20 cellular contexts compared by ENCODE assay signal in the genomic region with DNA sequence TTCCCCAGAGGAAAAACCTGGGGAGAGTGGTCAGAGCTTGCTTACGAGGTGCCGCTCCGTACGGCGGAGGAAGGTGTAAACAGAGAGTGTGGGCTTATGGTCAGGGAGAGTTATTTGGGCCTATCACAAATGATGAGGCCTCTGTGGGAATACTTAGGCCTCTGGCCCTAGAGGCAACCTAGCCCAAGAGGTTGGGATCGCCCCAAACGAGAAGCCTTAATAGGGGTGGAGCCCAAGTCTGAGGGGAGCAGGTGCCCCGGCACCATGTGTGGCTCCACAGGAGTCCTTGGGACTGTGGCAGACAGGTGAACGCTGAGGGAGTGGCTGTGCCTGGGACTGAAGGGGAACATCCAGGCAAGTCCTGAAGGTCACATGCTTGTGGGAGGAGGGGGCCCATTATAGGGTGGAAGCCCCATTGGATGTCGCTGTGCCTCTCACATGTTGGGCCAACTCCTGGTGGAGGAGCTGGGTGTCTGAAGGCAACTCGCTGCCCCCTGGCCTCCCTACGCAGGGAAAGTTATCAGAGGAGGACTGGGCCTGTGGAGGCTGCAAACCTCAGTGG.
DNase-seq lines count a peak whose midpoint lies in the region; ATAC-seq, FAIRE-seq and TF ChIP-seq lines count a peak whose summit lies in the region.
"Had no signal": no experiment of that assay in that cellular context is flagged by ENCODE, and none has a peak within 500 bp of the region (broad histone marks: within the 10 kb centered on the region; RNA-seq: fewer than 3 reads in every experiment).

No MANE protein-coding gene starts in this region.

- DNase-seq in GM23338 (ENCODE audit: low spot score) (no peak), coronary artery (ENCODE audit: low spot score) (peak; percentile 54), kidney (peak; percentile 28), GM19240 (ENCODE audit: insufficient read length, low spot score) (no peak), NCI-H82 treated with DMSO at 0.1 percent for 48 hours (lab: John Stamatoyannopoulos, UW; ENCODE audit: unreplicated experiment) (no peak)
- DNase-seq: 8988T; CD4-positive, alpha-beta memory T cell; DMS153; DMS79; GDM1; IMR-90 had no signal

- H3K9me3 ChIP-seq in kidney (ENCODE audit: control insufficient read depth in 1 of 2, low read length in 2 of 2): no peaks in the 10 kb centered on the region
- H3K9me3 ChIP-seq: BLaER1, HAP-1 had no signal

- H3K9me2 ChIP-seq in GM23338 (ENCODE audit: insufficient read depth): peaks cover 5% of the 10 kb centered on the region; the same call in 1 of the 2 replicates

- intact Hi-C loops in kidney (cut with DNase I): no loop called here

- no peaks in the 10 kb centered on the region; the same call in 1 of the 2 replicates for H4K20me1 ChIP-seq in GM23338 (replicated peaks; ENCODE audit: insufficient read depth)
- H4K20me1 ChIP-seq: BLaER1 had no signal

- no peaks in the 10 kb centered on the region for H3K4me1 Mint-ChIP-seq in GM23338
- no peaks in the 10 kb centered on the region for H3K4me1 Mint-ChIP-seq in stimulated activated memory B cell treated with anti-CD40 and anti-IgM and Interleukin-4, amounts not matched to agents 10 μg/mL and 1 μg/mL and 100 μg/mL, for 72 hours
- H3K4me1 Mint-ChIP-seq: CD14-positive monocyte; CD4-positive, alpha-beta memory T cell had no signal

- H3F3A ChIP-seq in GM23338 (replicated peaks; ENCODE audit: low read depth): no peaks in the 10 kb centered on the region

- H3K79me2 ChIP-seq in GM23338 (replicated peaks; ENCODE audit: insufficient read depth): no peaks in the 10 kb centered on the region

- H3K9me3 Mint-ChIP-seq in GM23338: no peaks in the 10 kb centered on the region
- no peaks in the 10 kb centered on the region for H3K9me3 Mint-ChIP-seq in stimulated activated memory B cell treated with anti-CD40 and anti-IgM and Interleukin-4, amounts not matched to agents 10 μg/mL and 1 μg/mL and 100 μg/mL, for 72 hours
- H3K9me3 Mint-ChIP-seq: CD4-positive, alpha-beta memory T cell had no signal

- H3K4me1 ChIP-seq in GM23338 (ENCODE audit: insufficient read depth): no peaks in the 10 kb centered on the region
- H3K4me1 ChIP-seq in kidney (ENCODE audit: control insufficient read depth in 1 of 2, insufficient read depth in 1 of 2, low read depth in 1 of 2, low read length in 2 of 2): no peaks in the 10 kb centered on the region
- H3K4me1 ChIP-seq: HAP-1 had no signal

- peaks cover 4% of the 10 kb centered on the region for H3K27me3 Mint-ChIP-seq in GM23338 (ENCODE audit: insufficient read depth, low read depth, poor library complexity)
- peaks cover 24% of the 10 kb centered on the region for H3K27me3 Mint-ChIP-seq in stimulated activated memory B cell treated with anti-CD40 and anti-IgM and Interleukin-4, amounts not matched to agents 10 μg/mL and 1 μg/mL and 100 μg/mL, for 72 hours
- H3K27me3 Mint-ChIP-seq: CD4-positive, alpha-beta memory T cell had no signal

- H3K4me3 ChIP-seq in GM23338 (no peak overlapping the region), coronary artery (no peak overlapping the region), kidney (ENCODE audit: low read length in 2 of 2) (no peak overlapping the region)
- H3K4me3 ChIP-seq: BLaER1, HAP-1 had no signal

- no peak overlapping the region for H3K9ac ChIP-seq in kidney (ENCODE audit: low read length in 2 of 2)
- H3K9ac ChIP-seq: BLaER1 had no signal

- H3K36me3 Mint-ChIP-seq in GM23338 (ENCODE audit: low read depth): no peaks in the 10 kb centered on the region; the same call in 1 of the 3 replicates
- no peaks in the 10 kb centered on the region for H3K36me3 Mint-ChIP-seq in stimulated activated memory B cell treated with anti-CD40 and anti-IgM and Interleukin-4, amounts not matched to agents 10 μg/mL and 1 μg/mL and 100 μg/mL, for 72 hours
- H3K36me3 Mint-ChIP-seq: CD14-positive monocyte; CD4-positive, alpha-beta memory T cell had no signal

- H3K27me3 ChIP-seq in GM23338 (ENCODE audit: insufficient read depth): no peaks in the 10 kb centered on the region
- H3K27me3 ChIP-seq: BLaER1 had no signal

- H3K4me3 Mint-ChIP-seq in GM23338: no peak overlapping the region
- H3K4me3 Mint-ChIP-seq in stimulated activated memory B cell treated with anti-CD40 and anti-IgM and Interleukin-4, amounts not matched to agents 10 μg/mL and 1 μg/mL and 100 μg/mL, for 72 hours: no peak overlapping the region
- H3K4me3 Mint-ChIP-seq: CD14-positive monocyte; CD4-positive, alpha-beta memory T cell had no signal

- H3K36me3 ChIP-seq in GM23338 (ENCODE audit: insufficient read depth) (no peaks in the 10 kb centered on the region), kidney (ENCODE audit: control insufficient read depth in 1 of 2, insufficient read depth in 2 of 2, low read length in 2 of 2) (no peaks in the 10 kb centered on the region)
- H3K36me3 ChIP-seq: BLaER1, HAP-1 had no signal

- peak overlapping the region; percentile 57; the same call in 1 of the 2 replicates for H3K27ac Mint-ChIP-seq in GM23338
- no peak overlapping the region for H3K27ac Mint-ChIP-seq in stimulated activated memory B cell treated with anti-CD40 and anti-IgM and Interleukin-4, amounts not matched to agents 10 μg/mL and 1 μg/mL and 100 μg/mL, for 72 hours
- H3K27ac Mint-ChIP-seq: CD4-positive, alpha-beta memory T cell had no signal

- H3K27ac ChIP-seq in GM23338 (ENCODE audit: low read depth) (no peak overlapping the region), coronary artery (no peak overlapping the region), kidney (ENCODE audit: low read depth in 2 of 2, low read length in 2 of 2) (no peak overlapping the region)
- H3K27ac ChIP-seq: BLaER1 had no signal

- no peak overlapping the region for H2AFZ ChIP-seq in GM23338

- FAIRE-seq in kidney (lab: Jason Lieb, UNC): no peak
- FAIRE-seq: GM12892, GM18507, H1, HTR-8/SVneo had no signal

- no peak overlapping the region for H3K4me2 ChIP-seq in GM23338
- H3K4me2 ChIP-seq: BLaER1 had no signal

- ATAC-seq in GM23338 (no peak), HG03045 (IDR thresholded peaks at IDR 0.05; ENCODE audit: unreplicated experiment) (no peak)
- ATAC-seq in stimulated activated memory B cell treated with anti-CD40 and anti-IgM and Interleukin-4, amounts not matched to agents 10 μg/mL and 1 μg/mL and 100 μg/mL, for 72 hours: peak; percentile 9

- TF ChIP-seq CTCF in GM23338 (conservative IDR thresholded peaks at IDR 0.05; ENCODE audit: low read depth in 2 of 2) (no peak), coronary artery (IDR thresholded peaks at IDR 0.05) (no peak), kidney (IDR thresholded peaks at IDR 0.05; ENCODE audit: borderline replicate concordance, extremely low read depth, insufficient read depth) (no peak)

TF ChIP-seq in GM23338, 12 proteins besides CTCF, POLR2A, EP300 and RAD21 (continues in another document):
- TF ChIP-seq ZNF331 (CRISPR knock-in tag; IDR thresholded peaks at IDR 0.05; ENCODE audit: low read depth) (no peak), ZNF114 (CRISPR knock-in tag; IDR thresholded peaks at IDR 0.05) (no peak), NANOG (IDR thresholded peaks at IDR 0.05; ENCODE audit: borderline replicate concordance) (no peak)

Comparison
In these comparisons a context has a peak if more than half of its experiments do, and no peak if none do; other contexts are left out.
1. DNase-seq: peak in coronary artery (single experiment) and kidney (single experiment); none in GM23338 (single experiment), GM19240 (single experiment) and NCI-H82 treated with DMSO at 0.1 percent for 48 hours (single experiment).